In genomic region chr10:116768786-116769185, GRCh38 we compare ENCODE assay signal across 13 cellular contexts. TPM values are rescaled to one million over a fixed set of nuclear protein-coding genes. Genes with fewer than 3 reads are reported as not detected.
"Had no signal": no experiment of that assay in that cellular context is flagged by ENCODE, and none has a peak within 500 bp of the region (broad histone marks: within the 10 kb centered on the region; RNA-seq: fewer than 3 reads in every experiment).

No MANE protein-coding gene starts in this region.

- H3K4me3 Mint-ChIP-seq: activated CD8-positive, alpha-beta memory T cell treated with anti-CD3 and anti-CD28 coated beads, Interleukin-2, amount 10 ng/mL, durations not matched to agents 7 days and 5 days; activated naive CD8-positive, alpha-beta T cell treated with anti-CD3 and anti-CD28 coated beads, Interleukin-2, amount 10 ng/mL, durations not matched to agents 7 days and 5 days; activated T-cell treated with anti-CD3 and anti-CD28 coated beads, Interleukin-2, amount 50 U/mL, for 24 hours; stimulated activated effector memory CD8-positive, alpha-beta T cell treated with anti-CD3 and anti-CD28 coated beads, Interleukin-12 subunit alpha, Interleukin-12 subunit beta, amount 100 ng/mL, for 72 hours had no signal

- H3K4me1 Mint-ChIP-seq: activated CD8-positive, alpha-beta memory T cell treated with anti-CD3 and anti-CD28 coated beads, Interleukin-2, amount 10 ng/mL, durations not matched to agents 7 days and 5 days; activated naive CD8-positive, alpha-beta T cell treated with anti-CD3 and anti-CD28 coated beads, Interleukin-2, amount 10 ng/mL, durations not matched to agents 7 days and 5 days; stimulated activated effector memory CD8-positive, alpha-beta T cell treated with anti-CD3 and anti-CD28 coated beads, Interleukin-12 subunit alpha, Interleukin-12 subunit beta, amount 100 ng/mL, for 72 hours had no signal

- ATAC-seq: activated CD8-positive, alpha-beta memory T cell treated with anti-CD3 and anti-CD28 coated beads, Interleukin-2, amount 10 ng/mL, durations not matched to agents 7 days and 5 days; gastrocnemius medialis; stimulated activated effector memory CD8-positive, alpha-beta T cell treated with anti-CD3 and anti-CD28 coated beads, Interleukin-12 subunit alpha, Interleukin-12 subunit beta, amount 100 ng/mL, for 72 hours had no signal

- H3K79me2 ChIP-seq: parathyroid adenoma had no signal

- H3K9ac ChIP-seq: parathyroid adenoma had no signal

- H3K9me3 ChIP-seq: ascending aorta, gastrocnemius medialis, tibial nerve had no signal

- H3K4me1 ChIP-seq: ascending aorta, gastrocnemius medialis, parathyroid adenoma had no signal

- H3K4me3 ChIP-seq: ascending aorta, gastrocnemius medialis, heart right ventricle, tibial nerve had no signal

- H3K9me3 Mint-ChIP-seq: activated naive CD8-positive, alpha-beta T cell treated with anti-CD3 and anti-CD28 coated beads, Interleukin-2, amount 10 ng/mL, durations not matched to agents 7 days and 5 days; activated T-cell treated with anti-CD3 and anti-CD28 coated beads, Interleukin-2, amount 50 U/mL, for 24 hours; stimulated activated effector memory CD8-positive, alpha-beta T cell treated with anti-CD3 and anti-CD28 coated beads, Interleukin-12 subunit alpha, Interleukin-12 subunit beta, amount 100 ng/mL, for 72 hours had no signal

- H3K36me3 Mint-ChIP-seq: activated CD8-positive, alpha-beta memory T cell treated with anti-CD3 and anti-CD28 coated beads, Interleukin-2, amount 10 ng/mL, durations not matched to agents 7 days and 5 days; activated naive CD8-positive, alpha-beta T cell treated with anti-CD3 and anti-CD28 coated beads, Interleukin-2, amount 10 ng/mL, durations not matched to agents 7 days and 5 days; stimulated activated effector memory CD8-positive, alpha-beta T cell treated with anti-CD3 and anti-CD28 coated beads, Interleukin-12 subunit alpha, Interleukin-12 subunit beta, amount 100 ng/mL, for 72 hours had no signal

- DNase-seq: activated CD4-positive, alpha-beta T cell treated with anti-CD3 and anti-CD28 coated beads, Interleukin-2, amount 50 U/mL, for 4 hours; activated CD4-positive, CD25-positive, alpha-beta regulatory T cell treated with anti-CD3 and anti-CD28 coated beads, Interleukin-2, amount 50 U/mL, for 72 hours; activated CD8-positive, alpha-beta memory T cell treated with anti-CD3 and anti-CD28 coated beads, Interleukin-2, amount 10 ng/mL, durations not matched to agents 7 days and 5 days; activated gamma-delta T cell treated with Interleukin-2 at 50 U/mL for 16 hours; activated naive CD8-positive, alpha-beta T cell treated with anti-CD3 and anti-CD28 coated beads, Interleukin-2, amount 10 ng/mL, durations not matched to agents 7 days and 5 days; activated T-cell treated with anti-CD3 and anti-CD28 coated beads, Interleukin-2, amount 50 U/mL, for 24 hours; gastrocnemius medialis; heart right ventricle; retina had no signal

- H3K36me3 ChIP-seq: ascending aorta, gastrocnemius medialis, heart right ventricle, tibial nerve had no signal

- H2AFZ ChIP-seq: parathyroid adenoma had no signal

- H3K27ac ChIP-seq: ascending aorta, gastrocnemius medialis, heart right ventricle, parathyroid adenoma had no signal

- H3K27ac Mint-ChIP-seq: activated CD8-positive, alpha-beta memory T cell treated with anti-CD3 and anti-CD28 coated beads, Interleukin-2, amount 10 ng/mL, durations not matched to agents 7 days and 5 days; activated naive CD8-positive, alpha-beta T cell treated with anti-CD3 and anti-CD28 coated beads, Interleukin-2, amount 10 ng/mL, durations not matched to agents 7 days and 5 days; activated T-cell treated with anti-CD3 and anti-CD28 coated beads, Interleukin-2, amount 50 U/mL, for 24 hours; stimulated activated effector memory CD8-positive, alpha-beta T cell treated with anti-CD3 and anti-CD28 coated beads, Interleukin-12 subunit alpha, Interleukin-12 subunit beta, amount 100 ng/mL, for 72 hours had no signal

- H3K27me3 ChIP-seq: ascending aorta, gastrocnemius medialis, tibial nerve had no signal

RNA-seq across cellular contexts. Expression of gene HSPA12A, which starts 26.4 kb away (rescaled TPM):
- total RNA-seq: activated CD8-positive, alpha-beta memory T cell treated with anti-CD3 and anti-CD28 coated beads, Interleukin-2, amount 10 ng/mL, durations not matched to agents 7 days and 5 days had no signal
